16 cellular contexts compared by ENCODE assay signal in genomic region chr6:152697634-152698033, GRCh38. TPM values are rescaled to one million over a fixed set of nuclear protein-coding genes. Genes with fewer than 3 reads are reported as not detected.
A peak's percentile ranks its signal among the peaks of the same experiment; 100 is the strongest.
DNase-seq lines count a peak whose midpoint lies in the region; ATAC-seq and TF ChIP-seq lines count a peak whose summit lies in the region.
"Had no signal": no experiment of that assay in that cellular context is flagged by ENCODE, and none has a peak within 500 bp of the region (broad histone marks: within the 10 kb centered on the region; RNA-seq: fewer than 3 reads in every experiment).

TSS of gene MYCT1 (plus strand) at chr6:152697897. CDS start at chr6:152697903, 6 bp downstream.

- no peaks in the 10 kb centered on the region for H3F3A ChIP-seq in PC-3 (ENCODE audit: low read length, unreplicated experiment)

- 0 out of 2 replicates have a peak within 1 kb of the TSS, but pooled peaks have one; percentile 28 for H3K27ac ChIP-seq in PC-3 (ENCODE audit: low read length)
- H3K27ac ChIP-seq in left lung: peak within 1 kb of the TSS; percentile 37 to 54
- H3K27ac ChIP-seq: adrenal gland; BLaER1 treated with 17β-estradiol and CSF1 and Interleukin-3, amounts not matched to agents 10 nM and 100 nM; pancreas had no signal

- H3K4me3 ChIP-seq in PC-3 (ENCODE audit: low read length) (no peak within 1 kb of the TSS), left lung (peak within 1 kb of the TSS; percentile 0 to 28)
- H3K4me3 ChIP-seq: BLaER1 treated with 17β-estradiol and CSF1 and Interleukin-3, amounts not matched to agents 10 nM and 100 nM; pancreas had no signal

- H3K36me3 ChIP-seq in PC-3 (ENCODE audit: low read depth, low read length) (no peaks in the 10 kb centered on the region), left lung (no peaks in the 10 kb centered on the region)
- H3K36me3 ChIP-seq: adrenal gland; BLaER1 treated with 17β-estradiol and CSF1 and Interleukin-3, amounts not matched to agents 10 nM and 100 nM; pancreas had no signal

- TF ChIP-seq CTCF in PC-3 (conservative IDR thresholded peaks at IDR 0.05; ENCODE audit: low read depth, low read length): no peak
- no peak for TF ChIP-seq CTCF in left lung (IDR thresholded peaks at IDR 0.05)
- TF ChIP-seq CTCF in subcutaneous adipose tissue (IDR thresholded peaks at IDR 0.05; ENCODE audit: low read depth): no peak

- H3K4me2 ChIP-seq in PC-3 (ENCODE audit: low read length): peak within 1 kb of the TSS; percentile 37; the same call in 1 of the 2 replicates
- H3K4me2 ChIP-seq: BLaER1 treated with 17β-estradiol and CSF1 and Interleukin-3, amounts not matched to agents 10 nM and 100 nM had no signal

- H3K27me3 ChIP-seq in PC-3 (ENCODE audit: low read length) (peaks cover 17% of the 10 kb centered on the region), left lung (no peaks in the 10 kb centered on the region)
- H3K27me3 ChIP-seq: adrenal gland; BLaER1 treated with 17β-estradiol and CSF1 and Interleukin-3, amounts not matched to agents 10 nM and 100 nM; pancreas had no signal

- in situ Hi-C loops in endometrial microvascular endothelial cells (cut with HindIII; ENCODE audit: inconsistent ontology term, low pct_unique_long_range_greater_than_20kb, low sequenced_read_pairs): no loop called here

- H3K4me1 ChIP-seq in PC-3 (ENCODE audit: insufficient read depth, low read length) (peaks cover 10% of the 10 kb centered on the region), left lung (peaks cover 0 to 4% of the 10 kb centered on the region in 2 donors)
- H3K4me1 ChIP-seq: adrenal gland; BLaER1 treated with 17β-estradiol and CSF1 and Interleukin-3, amounts not matched to agents 10 nM and 100 nM; pancreas had no signal

- no peak within 1 kb of the TSS for H2AFZ ChIP-seq in PC-3 (ENCODE audit: low read length)

- DNase-seq in PC-3 (no peak), left lung (no peak), foreskin melanocyte (no peak), NCI-H1930 (lab: John Stamatoyannopoulos, UW) (no peak), COR-L47 (lab: John Stamatoyannopoulos, UW) (no peak)
- DNase-seq: activated CD8-positive, alpha-beta memory T cell treated with anti-CD3 and anti-CD28 coated beads, Interleukin-2, amount 50 U/mL, for 4 hours; adrenal gland; H9; NK-92 treated with Interleukin-12 subunit alpha and Interleukin-12 subunit beta, amount 100 ng/mL, for 24 hours; pancreas; stimulated activated CD4-positive, alpha-beta T cell treated with anti-CD3 and anti-CD28 coated beads, Interleukin-4, amount 100 ng/mL, for 1 hour had no signal

- ATAC-seq in PC-3 (no peak), left lung (peak; percentile 44), GM21360 (IDR thresholded peaks at IDR 0.05; ENCODE audit: unreplicated experiment) (no peak)
- ATAC-seq: pancreas; stimulated activated effector memory CD8-positive, alpha-beta T cell treated with anti-CD3 and anti-CD28 coated beads, Interleukin-12 subunit alpha, Interleukin-12 subunit beta, amount 100 ng/mL, for 72 hours had no signal

- no peak within 1 kb of the TSS for H3K9ac ChIP-seq in PC-3 (ENCODE audit: low read length)
- H3K9ac ChIP-seq: BLaER1 treated with 17β-estradiol and CSF1 and Interleukin-3, amounts not matched to agents 10 nM and 100 nM had no signal

- POLR2A ChIA-PET in PC-3 (lab: Charles Lee; ENCODE audit: unreplicated experiment): no interaction called here

- no peaks in the 10 kb centered on the region for H3K79me2 ChIP-seq in PC-3 (ENCODE audit: low read length)

- no peaks in the 10 kb centered on the region for H4K20me1 ChIP-seq in PC-3 (ENCODE audit: low read length)
- H4K20me1 ChIP-seq: BLaER1 treated with 17β-estradiol and CSF1 and Interleukin-3, amounts not matched to agents 10 nM and 100 nM had no signal

- H3K9me2 ChIP-seq in PC-3 (replicated peaks; ENCODE audit: low read length): no peaks in the 10 kb centered on the region

- no TSS peak for BruUV-seq in PC-3 (replicated peaks; lab: Mats Ljungman, UMichigan)

- intact Hi-C loops in PC-3 (cut with micrococcal nuclease): no loop called here
- intact Hi-C loops in left lung (cut with DNase I): no loop called here

- H3K9me3 ChIP-seq in PC-3 (ENCODE audit: low read length) (no peaks in the 10 kb centered on the region), left lung (no peaks in the 10 kb centered on the region)
- H3K9me3 ChIP-seq: BLaER1 treated with 17β-estradiol and CSF1 and Interleukin-3, amounts not matched to agents 10 nM and 100 nM; pancreas had no signal

- CTCF ChIA-PET in PC-3 (lab: Charles Lee): no interaction called here

RNA-seq across cellular contexts. Expression of gene MYCT1, which starts in this region (rescaled TPM):
- total RNA-seq in PC-3 (2014; rRNA removed) (0.55 TPM in 1 of 2 replicates, not detected in the other), endometrial microvascular endothelial cells (ENCODE audit: inconsistent ontology term) (65.3 TPM), left lung (10 to 100 TPM; 10.3 to 18.4 TPM), subcutaneous adipose tissue (10 to 100 TPM in 3 of 4 donors, 1 to 10 TPM in 1; 8.8 to 34.5 (median 23.7) TPM)
